8 cellular contexts compared by ENCODE assay signal in genomic region chr19:16571283-16571682, GRCh38. TPM values are rescaled to one million over a fixed set of nuclear protein-coding genes. Genes with fewer than 3 reads are reported as not detected.
DNase-seq lines count a peak whose midpoint lies in the region; ATAC-seq, FAIRE-seq and TF ChIP-seq lines count a peak whose summit lies in the region.

No MANE protein-coding gene starts in this region.

- H3K4me3 Mint-ChIP-seq in mesothelial cell of epicardium, result peak overlapping the region; percentile 77

- peak overlapping the region; percentile 85 for H3K27ac Mint-ChIP-seq in mesothelial cell of epicardium

- H3K27me3 Mint-ChIP-seq in mesothelial cell of epicardium (ENCODE audit: low read depth), result no peaks in the 10 kb centered on the region

- H3K9me3 Mint-ChIP-seq in mesothelial cell of epicardium, result peaks cover 4% of the 10 kb centered on the region

- no TSS peak for BruUV-seq in mammary epithelial cell (replicated peaks; lab: Mats Ljungman, UMichigan)

- dilution Hi-C loops in mammary epithelial cell (cut with HindIII; ENCODE audit: low sequenced_read_pairs), result loop anchor here (5.0 to 10.0 kb wide), 2 partner anchors 51 to 184 kb away; no protein-coding TSS in a partner anchor

- H3K9me3 ChIP-seq in mammary epithelial cell (replicated peaks; ENCODE audit: insufficient read depth, low read length), result no peaks in the 10 kb centered on the region

- no peak for TF ChIP-seq CTCF in NB4 (IDR thresholded peaks at IDR 0.05; ENCODE audit: low read depth, low read length)
- no peak for TF ChIP-seq CTCF in mammary epithelial cell (conservative IDR thresholded peaks at IDR 0.05 in 1 of 2, IDR thresholded peaks at IDR 0.05 in 1 of 2; ENCODE audit: extremely low read depth in 1 of 2, insufficient read depth in 1 of 2, low read depth in 1 of 2, low read length in 2 of 2)
- no peak for TF ChIP-seq CTCF in mesothelial cell of epicardium (IDR thresholded peaks at IDR 0.05; ENCODE audit: unreplicated experiment)

- peak overlapping the region; percentile 92 for H3K4me2 ChIP-seq in mammary epithelial cell (ENCODE audit: insufficient read depth, low read depth, low read length)

- no peaks in the 10 kb centered on the region for H3K27me3 ChIP-seq in mammary epithelial cell (ENCODE audit: insufficient read depth, low read length)

- CTCF ChIA-PET in mammary epithelial cell (lab: Charles Lee; ENCODE audit: low non-redundant PET), result no interaction called here

- peak overlapping the region; percentile 77 for H2AFZ ChIP-seq in mammary epithelial cell (ENCODE audit: low read depth, low read length)

- H3K9ac ChIP-seq in mammary epithelial cell (ENCODE audit: insufficient read depth, low read length), result peak overlapping the region; percentile 86

- no peak for FAIRE-seq in urothelium cell line (lab: Jason Lieb, UNC)

- peak overlapping the region; percentile 75 for H3K4me3 ChIP-seq in NB4 (ENCODE audit: low read depth, low read length)
- peak overlapping the region; percentile 75 to 91 (median 86) for H3K4me3 ChIP-seq in mammary epithelial cell (replicated peaks in 1 of 3; ENCODE audit: insufficient read depth in 1 of 3, low read depth in 2 of 3, low read length in 3 of 3)

- H4K20me1 ChIP-seq in mammary epithelial cell (ENCODE audit: insufficient read depth, low read length), result no peaks in the 10 kb centered on the region

- H3K79me2 ChIP-seq in mammary epithelial cell (ENCODE audit: insufficient read depth, low read length), result peaks cover 95% of the 10 kb centered on the region

- H3K36me3 ChIP-seq in mammary epithelial cell (ENCODE audit: insufficient read depth, low read length), result peaks cover 12% of the 10 kb centered on the region

- H3K4me1 Mint-ChIP-seq in mesothelial cell of epicardium, result peaks cover 26% of the 10 kb centered on the region

- in situ Hi-C loops in mammary epithelial cell (cut with MboI; ENCODE audit: low sequenced_read_pairs in 2 of 2), result loop anchor here in 1 of 2 donors (5.0 kb wide), 1 partner anchor 56 kb away; the partner anchor contains the start of gene MED26

- no peak for TF ChIP-seq POLR2A in NB4 (IDR thresholded peaks at IDR 0.05; ENCODE audit: extremely low read depth, insufficient read length)

- H3K36me3 Mint-ChIP-seq in mesothelial cell of epicardium, result peaks cover 15% of the 10 kb centered on the region

- peak overlapping the region; percentile 86 for H3K27ac ChIP-seq in mammary epithelial cell (ENCODE audit: insufficient read depth, low read depth, low read length)

- no peak for ATAC-seq in GM21447 (IDR thresholded peaks at IDR 0.05; ENCODE audit: unreplicated experiment)

- intact Hi-C loops in mammary epithelial cell (cut with micrococcal nuclease), result loop anchor here (2.0 kb wide), 1 partner anchor 28 kb away; the partner anchor contains the start of gene CHERP

- 9% methylated on average over 5 of the region's 6 CpGs for WGBS in mammary epithelial cell (ENCODE audit: low coverage, missing lambda C conversion rate)

- DNase-seq in NCI-H2081 (lab: John Stamatoyannopoulos, UW) (peak; percentile 40 to 49), NCI-H2081 treated with DMSO at 0.1 percent for 48 hours (lab: John Stamatoyannopoulos, UW) (no peak), NB4 (ENCODE audit: low read depth) (peak; percentile 82), mammary epithelial cell (peak; percentile 23), mesothelial cell of epicardium (ENCODE audit: low spot score in 2 of 2, unreplicated experiment in 2 of 2) (no peak), retina (no peak), urothelium cell line (ENCODE audit: low spot score) (no peak)

- H3K4me1 ChIP-seq in mammary epithelial cell (ENCODE audit: insufficient read depth, low read length), result peaks cover 31% of the 10 kb centered on the region

RNA-seq across cellular contexts. Expression of gene SLC35E1, which starts 0.9 kb away (rescaled TPM):
- total RNA-seq in mammary epithelial cell (10 to 100 TPM; 50.8 to 67.2 TPM), mesothelial cell of epicardium (39.7 to 45.4 TPM (median 42.1 TPM) in 3 replicates)
- 48.6 TPM for polyA plus RNA-seq in mammary epithelial cell
- 87.8 TPM for polyA minus RNA-seq in mammary epithelial cell

RNA-seq across cellular contexts. Expression of gene CHERP, which starts 29.0 kb away (rescaled TPM):
- total RNA-seq in mammary epithelial cell (10 to 100 TPM in 1 of 2 donors, 1 to 10 TPM in 1; 5.7 to 49.6 TPM), mesothelial cell of epicardium (73.2 to 80.5 TPM (median 78.4 TPM) in 3 replicates)
- polyA plus RNA-seq in mammary epithelial cell, result 9.3 TPM
- polyA minus RNA-seq in mammary epithelial cell, result 15.5 TPM

RNA-seq across cellular contexts. Expression of gene MED26, which starts 56.7 kb away (rescaled TPM):
- total RNA-seq in mammary epithelial cell, result 10 to 100 TPM in 1 of 2 donors, 1 to 10 TPM in 1; 8.8 to 10.9 TPM
- 6.4 TPM for polyA plus RNA-seq in mammary epithelial cell
- polyA minus RNA-seq in mammary epithelial cell, result 4.6 TPM
- 13.3 to 15.5 TPM (median 14.0 TPM) in 3 replicates for total RNA-seq in mesothelial cell of epicardium

Comparison
In these comparisons a context has a peak if more than half of its experiments do, and no peak if none do; other contexts are left out.
1. DNase-seq: peak in NCI-H2081 (2 of 2), NB4 (single experiment) and mammary epithelial cell (single experiment); none in NCI-H2081 treated with DMSO at 0.1 percent for 48 hours (single experiment), mesothelial cell of epicardium (0 of 2), retina (single experiment) and urothelium cell line (single experiment).